Comparison of ENCODE assay signal across 7 cellular contexts in the genomic region with DNA sequence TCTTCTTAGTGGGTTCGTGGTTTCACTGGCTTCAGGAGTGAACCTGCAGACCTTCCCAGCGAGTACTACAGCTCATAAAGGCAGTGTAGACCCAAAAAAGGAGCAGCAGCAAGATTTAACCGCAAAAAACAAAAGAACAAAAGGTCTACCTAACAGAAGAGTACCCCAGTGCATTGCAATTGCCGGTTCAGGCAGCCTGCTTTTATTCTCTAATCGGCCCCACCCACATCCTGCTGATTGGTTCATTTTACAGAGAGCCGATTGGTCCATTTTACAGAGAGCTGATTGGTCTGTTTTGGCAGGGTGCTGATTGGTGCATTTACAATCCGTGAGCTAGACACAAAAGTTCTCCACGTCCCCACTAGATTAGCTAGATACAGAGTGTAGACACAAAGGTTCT. TPM values are rescaled to one million over a fixed set of nuclear protein-coding genes. Genes with fewer than 3 reads are reported as not detected.
DNase-seq lines count a peak whose midpoint lies in the region; ATAC-seq, FAIRE-seq and TF ChIP-seq lines count a peak whose summit lies in the region.
"Had no signal": no experiment of that assay in that cellular context is flagged by ENCODE, and none has a peak within 500 bp of the region (broad histone marks: within the 10 kb centered on the region; RNA-seq: fewer than 3 reads in every experiment).

No MANE protein-coding gene starts in this region.

- H3K9me1 ChIP-seq in endothelial cell of umbilical vein (replicated peaks; ENCODE audit: control insufficient read depth, extremely low read depth, insufficient read depth, low read length), result no peaks in the 10 kb centered on the region

- H3K27ac ChIP-seq in endothelial cell of umbilical vein (ENCODE audit: insufficient read depth, low read depth, low read length), result no peak overlapping the region

- no peak overlapping the region for H3K9ac ChIP-seq in endothelial cell of umbilical vein (replicated peaks; ENCODE audit: extremely low read depth, insufficient read depth, low read length)

- TF ChIP-seq CTCF in endothelial cell of umbilical vein (IDR thresholded peaks at IDR 0.05; ENCODE audit: extremely low read depth in 1 of 2, insufficient read depth in 1 of 2, low read depth in 1 of 2, low read length in 2 of 2), result no peak

- no peak overlapping the region for H2AFZ ChIP-seq in endothelial cell of umbilical vein (ENCODE audit: low read depth, low read length)

- dilution Hi-C loops in endothelial cell of umbilical vein (cut with MboI; ENCODE audit: extremely low pct_ligation_motif_present, low sequenced_read_pairs), result no loop called here

- intact Hi-C loops in endothelial cell of umbilical vein (cut with micrococcal nuclease), result no loop called here

- no peaks in the 10 kb centered on the region for H3K36me3 ChIP-seq in endothelial cell of umbilical vein (ENCODE audit: control insufficient read depth in 2 of 2, extremely low read depth in 1 of 2, insufficient read depth in 2 of 2, low read length in 2 of 2)
- H3K36me3 ChIP-seq: uterus had no signal

- no peaks in the 10 kb centered on the region for H3K27me3 ChIP-seq in endothelial cell of umbilical vein (ENCODE audit: control insufficient read depth in 2 of 2, insufficient read depth in 2 of 2, low read length in 2 of 2)
- H3K27me3 ChIP-seq: uterus had no signal

- H3K9me3 ChIP-seq in endothelial cell of umbilical vein (replicated peaks; ENCODE audit: control insufficient read depth, insufficient read depth, low read length), result no peaks in the 10 kb centered on the region
- H3K9me3 ChIP-seq: uterus had no signal

- POLR2A ChIA-PET in endothelial cell of umbilical vein (lab: Charles Lee), result no interaction called here

- no peak overlapping the region for H3K4me2 ChIP-seq in endothelial cell of umbilical vein (ENCODE audit: insufficient read depth, low read length)

- H3K4me3 ChIP-seq in endothelial cell of umbilical vein (replicated peaks in 1 of 3; ENCODE audit: insufficient read depth in 1 of 3, low read depth in 1 of 3, low read length in 3 of 3), result no peak overlapping the region
- H3K4me3 ChIP-seq: uterus had no signal

- no peak for ATAC-seq in GM21717 (IDR thresholded peaks at IDR 0.05; ENCODE audit: unreplicated experiment)
- no peak for ATAC-seq in HG02678 (IDR thresholded peaks at IDR 0.05; ENCODE audit: unreplicated experiment)

- H3K79me2 ChIP-seq in endothelial cell of umbilical vein (ENCODE audit: control insufficient read depth, insufficient read depth, low read length), result peaks cover 4% of the 10 kb centered on the region

- FAIRE-seq in endothelial cell of umbilical vein (lab: Jason Lieb, UNC) (peak; percentile 72), H54 (lab: Jason Lieb, UNC) (no peak)

- TF ChIP-seq POLR2A in endothelial cell of umbilical vein (IDR thresholded peaks at IDR 0.05; ENCODE audit: low read depth, low read length) (no peak), H54 (IDR thresholded peaks at IDR 0.05; ENCODE audit: low read depth, low read length) (no peak)

- BruUV-seq in endothelial cell of umbilical vein (replicated peaks; lab: Mats Ljungman, UMichigan), result no TSS peak

- no peaks in the 10 kb centered on the region for H4K20me1 ChIP-seq in endothelial cell of umbilical vein (replicated peaks; ENCODE audit: control insufficient read depth, extremely low read depth, insufficient read depth, low read length)

- DNase-seq in DMS53 treated with DMSO at 0.1 percent for 48 hours (lab: John Stamatoyannopoulos, UW; ENCODE audit: unreplicated experiment), result peak; percentile 36
- peak; percentile 53 for DNase-seq in RKO (ENCODE audit: low spot score)
- no peak for DNase-seq in endothelial cell of umbilical vein (ENCODE audit: low read depth, low spot score)
- no peak for DNase-seq in H54 (ENCODE audit: insufficient read length, low spot score)

- CTCF ChIA-PET in endothelial cell of umbilical vein (lab: Charles Lee), result interaction anchor here (0.9 to 3.4 kb wide), 3 partner anchors 81 to 201 kb away, joined by 4 to 70 read pairs (median 27); a partner anchor contains a TSS

- H3K4me1 ChIP-seq in endothelial cell of umbilical vein (ENCODE audit: control insufficient read depth, extremely low read depth, insufficient read depth, low read length), result peaks cover 20% of the 10 kb centered on the region

TF ChIP-seq in endothelial cell of umbilical vein, 7 proteins besides CTCF, POLR2A, EP300 and RAD21:
- TF ChIP-seq, protein P1, sequence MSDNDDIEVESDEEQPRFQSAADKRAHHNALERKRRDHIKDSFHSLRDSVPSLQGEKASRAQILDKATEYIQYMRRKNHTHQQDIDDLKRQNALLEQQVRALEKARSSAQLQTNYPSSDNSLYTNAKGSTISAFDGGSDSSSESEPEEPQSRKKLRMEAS (IDR thresholded peaks at IDR 0.05; ENCODE audit: insufficient read depth, insufficient read length), result no peak
- no peak for TF ChIP-seq EZH2 (IDR thresholded peaks at IDR 0.05; ENCODE audit: borderline replicate concordance, low read depth, low read length, severe bottlenecking)
- TF ChIP-seq POLR2AphosphoS5 (IDR thresholded peaks at IDR 0.05; ENCODE audit: insufficient read depth, low read depth, low read length), result no peak
- no peak for TF ChIP-seq MYC (IDR thresholded peaks at IDR 0.05; ENCODE audit: low read depth, low read length)
- TF ChIP-seq GATA2 (IDR thresholded peaks at IDR 0.05; ENCODE audit: insufficient read depth, insufficient read length, low read depth, low read length), result no peak
- no peak for TF ChIP-seq FOS (IDR thresholded peaks at IDR 0.05; ENCODE audit: borderline replicate concordance, insufficient read depth, low read length)

RNA-seq across cellular contexts. Expression of a gene that starts 2.0 kb away (rescaled TPM):
- 21.3 and 25.2 TPM in 2 replicates for total RNA-seq in endothelial cell of umbilical vein
- 18.6 and 19.1 TPM in 2 replicates for polyA plus RNA-seq in endothelial cell of umbilical vein
- 16.6 and 19.0 TPM in 2 replicates for polyA plus RNA-seq in endothelial cell of umbilical vein (2011; cell fraction: cytosol; rRNA removed)
- 21.1 and 22.8 TPM in 2 replicates for polyA plus RNA-seq in endothelial cell of umbilical vein (2011; cell fraction: nucleus; rRNA removed)
- 18.6 and 24.9 TPM in 2 replicates for polyA plus RNA-seq in endothelial cell of umbilical vein (2012)
- 11.4 TPM in 2 replicates for polyA minus RNA-seq in endothelial cell of umbilical vein
- polyA minus RNA-seq in endothelial cell of umbilical vein (2011; cell fraction: cytosol; rRNA and poly(A)+ RNA removed), result 14.8 TPM
- 3.7 and 4.7 TPM in 2 replicates for polyA minus RNA-seq in endothelial cell of umbilical vein (2011; cell fraction: nucleus; rRNA and poly(A)+ RNA removed)

RNA-seq across cellular contexts. Expression of a gene that starts 4.5 kb away (rescaled TPM):
- 58.5 and 63.9 TPM in 2 replicates for total RNA-seq in endothelial cell of umbilical vein
- 26.8 and 41.2 TPM in 2 replicates for polyA plus RNA-seq in endothelial cell of umbilical vein
- 18.8 and 19.3 TPM in 2 replicates for polyA plus RNA-seq in endothelial cell of umbilical vein (2011; cell fraction: cytosol; rRNA removed)
- polyA plus RNA-seq in endothelial cell of umbilical vein (2011; cell fraction: nucleus; rRNA removed), result 61.1 and 62.1 TPM in 2 replicates
- polyA plus RNA-seq in endothelial cell of umbilical vein (2012), result 36.8 and 37.0 TPM in 2 replicates
- 35.7 and 40.3 TPM in 2 replicates for polyA minus RNA-seq in endothelial cell of umbilical vein
- polyA minus RNA-seq in endothelial cell of umbilical vein (2011; cell fraction: cytosol; rRNA and poly(A)+ RNA removed), result 25.6 TPM
- polyA minus RNA-seq in endothelial cell of umbilical vein (2011; cell fraction: nucleus; rRNA and poly(A)+ RNA removed), result 42.6 and 49.6 TPM in 2 replicates

RNA-seq across cellular contexts. Expression of a gene that starts 22.8 kb away (rescaled TPM):
- total RNA-seq in endothelial cell of umbilical vein, result 11.7 and 12.9 TPM in 2 replicates
- polyA plus RNA-seq in endothelial cell of umbilical vein, result 21.2 and 23.8 TPM in 2 replicates
- 32.7 and 34.8 TPM in 2 replicates for polyA plus RNA-seq in endothelial cell of umbilical vein (2011; cell fraction: cytosol; rRNA removed)
- polyA plus RNA-seq in endothelial cell of umbilical vein (2011; cell fraction: nucleus; rRNA removed), result 18.5 and 19.4 TPM in 2 replicates
- polyA plus RNA-seq in endothelial cell of umbilical vein (2012), result 12.4 and 16.5 TPM in 2 replicates
- 7.7 and 21.5 TPM in 2 replicates for polyA minus RNA-seq in endothelial cell of umbilical vein
- polyA minus RNA-seq in endothelial cell of umbilical vein (2011; cell fraction: cytosol; rRNA and poly(A)+ RNA removed), result 19.8 TPM
- polyA minus RNA-seq in endothelial cell of umbilical vein (2011; cell fraction: nucleus; rRNA and poly(A)+ RNA removed), result 1.7 and 5.6 TPM in 2 replicates

RNA-seq across cellular contexts. Expression of a gene that starts 31.2 kb away (rescaled TPM):
- 0.44 TPM in 1 of 2 replicates, not detected in the other for total RNA-seq in endothelial cell of umbilical vein
- 0.12 and 0.18 TPM in 2 replicates for polyA plus RNA-seq in endothelial cell of umbilical vein
- 0.08 and 0.11 TPM in 2 replicates for polyA plus RNA-seq in endothelial cell of umbilical vein (2011; cell fraction: cytosol; rRNA removed)
- polyA plus RNA-seq in endothelial cell of umbilical vein (2011; cell fraction: nucleus; rRNA removed), result 0.37 and 0.38 TPM in 2 replicates
- not detected in 2 replicates for polyA plus RNA-seq in endothelial cell of umbilical vein (2012)
- polyA minus RNA-seq in endothelial cell of umbilical vein, result 0.17 TPM in 1 of 2 replicates, not detected in the other
- not detected for polyA minus RNA-seq in endothelial cell of umbilical vein (2011; cell fraction: cytosol; rRNA and poly(A)+ RNA removed)
- not detected in 2 replicates for polyA minus RNA-seq in endothelial cell of umbilical vein (2011; cell fraction: nucleus; rRNA and poly(A)+ RNA removed)

RNA-seq across cellular contexts. Expression of a gene that starts 31.3 kb away (rescaled TPM):
- total RNA-seq in endothelial cell of umbilical vein, result 4.8 and 5.4 TPM in 2 replicates
- polyA plus RNA-seq in endothelial cell of umbilical vein, result 6.1 and 7.3 TPM in 2 replicates
- 4.0 and 4.6 TPM in 2 replicates for polyA plus RNA-seq in endothelial cell of umbilical vein (2011; cell fraction: cytosol; rRNA removed)
- polyA plus RNA-seq in endothelial cell of umbilical vein (2011; cell fraction: nucleus; rRNA removed), result 1.1 and 1.7 TPM in 2 replicates
- polyA plus RNA-seq in endothelial cell of umbilical vein (2012), result 4.5 and 5.3 TPM in 2 replicates
- polyA minus RNA-seq in endothelial cell of umbilical vein, result 4.6 and 4.7 TPM in 2 replicates
- 3.6 TPM for polyA minus RNA-seq in endothelial cell of umbilical vein (2011; cell fraction: cytosol; rRNA and poly(A)+ RNA removed)
- 0.67 and 0.87 TPM in 2 replicates for polyA minus RNA-seq in endothelial cell of umbilical vein (2011; cell fraction: nucleus; rRNA and poly(A)+ RNA removed)

Comparison
In these comparisons a context has a peak if more than half of its experiments do, and no peak if none do; other contexts are left out.
1. DNase-seq: peak in DMS53 treated with DMSO at 0.1 percent for 48 hours (single experiment) and RKO (single experiment); none in endothelial cell of umbilical vein (single experiment) and H54 (single experiment).